In the genomic region with DNA sequence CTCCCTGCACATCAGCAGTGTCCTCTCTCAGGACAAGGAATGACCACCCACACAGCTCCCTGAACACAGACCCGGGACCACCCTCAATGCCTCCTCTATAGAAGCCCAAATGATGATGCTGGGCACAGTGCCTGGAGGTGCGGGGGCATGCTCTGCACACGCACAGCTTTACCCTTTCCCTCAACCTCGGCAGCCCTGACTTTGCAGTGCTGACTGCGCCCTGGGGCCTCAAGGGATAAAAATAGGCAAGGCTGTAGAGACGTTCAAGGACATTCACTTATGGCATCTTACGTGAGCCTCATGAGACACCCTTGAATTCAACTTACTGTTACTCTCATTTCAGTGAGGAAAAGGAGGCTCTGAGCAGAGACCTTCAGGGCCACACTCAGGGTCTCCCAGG, we compare ENCODE assay signal across 18 cellular contexts.
DNase-seq lines count a peak whose midpoint lies in the region; ATAC-seq and TF ChIP-seq lines count a peak whose summit lies in the region.
"Had no signal": no experiment of that assay in that cellular context is flagged by ENCODE, and none has a peak within 500 bp of the region (broad histone marks: within the 10 kb centered on the region; RNA-seq: fewer than 3 reads in every experiment).

No MANE protein-coding gene starts in this region.

- H3K4me1 ChIP-seq in heart left ventricle (peaks cover 0 to 13% (median 0%) of the 10 kb centered on the region in 12 donors), left ventricle myocardium inferior (peaks cover 12% of the 10 kb centered on the region)
- H3K4me1 ChIP-seq: A549, BE2C, BLaER1 had no signal

- H3K9me3 ChIP-seq in heart left ventricle: peaks cover 0 to 11% (median 0%) of the 10 kb centered on the region in 12 donors
- peaks cover 7% of the 10 kb centered on the region for H3K9me3 ChIP-seq in left ventricle myocardium inferior (replicated peaks)
- H3K9me3 ChIP-seq: A549, BE2C had no signal

- CTCF ChIA-PET in HEK293T (lab: Yijun Ruan, JAX): no interaction called here

- intact Hi-C loops in Right ventricle myocardium inferior (cut with DNase I) (no loop called here), cardiac septum (cut with DNase I) (no loop called here), heart left ventricle (cut with DNase I) (no loop called here), left ventricle myocardium inferior (cut with micrococcal nuclease) (no loop called here), left ventricle myocardium superior (cut with micrococcal nuclease) (no loop called here)

- H3K27ac ChIP-seq in heart left ventricle (no peak overlapping the region), left ventricle myocardium inferior (replicated peaks) (no peak overlapping the region)
- H3K27ac ChIP-seq: 22Rv1, A549, BLaER1 had no signal

- POLR2A ChIA-PET in HEK293T (lab: Yijun Ruan, JAX): no interaction called here

- TF ChIP-seq POLR2A in heart left ventricle (IDR thresholded peaks at IDR 0.05): no peak

- no peaks in the 10 kb centered on the region for H3K27me3 ChIP-seq in heart left ventricle
- peaks cover 4% of the 10 kb centered on the region for H3K27me3 ChIP-seq in left ventricle myocardium inferior (ENCODE audit: low read depth)
- H3K27me3 ChIP-seq: BE2C, BLaER1 had no signal

- no peak overlapping the region for H3K4me3 ChIP-seq in heart left ventricle
- H3K4me3 ChIP-seq in left ventricle myocardium inferior: no peak overlapping the region
- H3K4me3 ChIP-seq: A549, BLaER1 had no signal

- WGBS in heart left ventricle, 4 donors: 46 to 69% (median 50%) methylated on average over 7 of the region's 7 CpGs

- ATAC-seq in Right ventricle myocardium inferior: peak; percentile 59
- peak in 3 of 4 donors; percentile 74 to 89 (median 76) for ATAC-seq in heart left ventricle
- ATAC-seq in left ventricle myocardium superior: peak; percentile 88
- ATAC-seq: A549 had no signal

- DNase-seq in Right ventricle myocardium inferior (ENCODE audit: missing footprints): no peak
- DNase-seq in cardiac septum (ENCODE audit: low spot score): no peak
- no peak for DNase-seq in heart left ventricle
- no peak for DNase-seq in left ventricle myocardium inferior
- DNase-seq in left ventricle myocardium superior: no peak
- DNase-seq in AML-193 (lab: John Stamatoyannopoulos, UW): no peak
- no peak for DNase-seq in HEK293T (ENCODE audit: extremely low spot score)
- DNase-seq: BE2C; C1 segment of cervical spinal cord; CD4-positive, alpha-beta memory T cell; CD4-positive, CD25-positive, alpha-beta regulatory T cell; CD8-positive, alpha-beta memory T cell; COR-L47; DMS79 treated with DMSO at 0.1 percent for 48 hours; GF-D8 had no signal

- H3K36me3 ChIP-seq in heart left ventricle: no peaks in the 10 kb centered on the region
- no peaks in the 10 kb centered on the region for H3K36me3 ChIP-seq in left ventricle myocardium inferior
- H3K36me3 ChIP-seq: BE2C, BLaER1 had no signal

- TF ChIP-seq CTCF in heart left ventricle (IDR thresholded peaks at IDR 0.05): no peak
- TF ChIP-seq CTCF in left ventricle myocardium inferior (IDR thresholded peaks at IDR 0.05; ENCODE audit: borderline replicate concordance): no peak

TF ChIP-seq in HEK293T, 16 proteins besides CTCF, POLR2A, EP300 and RAD21:
- TF ChIP-seq FOXM1 (IDR thresholded peaks at IDR 0.05; ENCODE audit: borderline replicate concordance) (no peak), FOXK2 (IDR thresholded peaks at IDR 0.05) (no peak), CTBP1 (IDR thresholded peaks at IDR 0.05; ENCODE audit: borderline replicate concordance) (no peak), HDGF (IDR thresholded peaks at IDR 0.05; ENCODE audit: borderline replicate concordance) (no peak), TARDBP (IDR thresholded peaks at IDR 0.05) (no peak), SP1 (IDR thresholded peaks at IDR 0.05) (no peak), BHLHE40 (IDR thresholded peaks at IDR 0.05; ENCODE audit: borderline replicate concordance) (no peak), ZNF384 (IDR thresholded peaks at IDR 0.05) (no peak), LEF1 (IDR thresholded peaks at IDR 0.05; ENCODE audit: borderline replicate concordance) (no peak), L3MBTL2 (conservative IDR thresholded peaks at IDR 0.05) (no peak), FOXA1 (IDR thresholded peaks at IDR 0.05) (no peak), ELF4 (IDR thresholded peaks at IDR 0.05) (no peak), NFRKB (IDR thresholded peaks at IDR 0.05) (no peak), SUZ12 (IDR thresholded peaks at IDR 0.05) (no peak), ARNT (IDR thresholded peaks at IDR 0.05) (no peak)
- TF ChIP-seq, protein P1, sequence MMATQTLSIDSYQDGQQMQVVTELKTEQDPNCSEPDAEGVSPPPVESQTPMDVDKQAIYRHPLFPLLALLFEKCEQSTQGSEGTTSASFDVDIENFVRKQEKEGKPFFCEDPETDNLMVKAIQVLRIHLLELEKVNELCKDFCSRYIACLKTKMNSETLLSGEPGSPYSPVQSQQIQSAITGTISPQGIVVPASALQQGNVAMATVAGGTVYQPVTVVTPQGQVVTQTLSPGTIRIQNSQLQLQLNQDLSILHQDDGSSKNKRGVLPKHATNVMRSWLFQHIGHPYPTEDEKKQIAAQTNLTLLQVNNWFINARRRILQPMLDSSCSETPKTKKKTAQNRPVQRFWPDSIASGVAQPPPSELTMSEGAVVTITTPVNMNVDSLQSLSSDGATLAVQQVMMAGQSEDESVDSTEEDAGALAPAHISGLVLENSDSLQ (IDR thresholded peaks at IDR 0.05): no peak
